12 cellular contexts compared by ENCODE assay signal in the genomic region with DNA sequence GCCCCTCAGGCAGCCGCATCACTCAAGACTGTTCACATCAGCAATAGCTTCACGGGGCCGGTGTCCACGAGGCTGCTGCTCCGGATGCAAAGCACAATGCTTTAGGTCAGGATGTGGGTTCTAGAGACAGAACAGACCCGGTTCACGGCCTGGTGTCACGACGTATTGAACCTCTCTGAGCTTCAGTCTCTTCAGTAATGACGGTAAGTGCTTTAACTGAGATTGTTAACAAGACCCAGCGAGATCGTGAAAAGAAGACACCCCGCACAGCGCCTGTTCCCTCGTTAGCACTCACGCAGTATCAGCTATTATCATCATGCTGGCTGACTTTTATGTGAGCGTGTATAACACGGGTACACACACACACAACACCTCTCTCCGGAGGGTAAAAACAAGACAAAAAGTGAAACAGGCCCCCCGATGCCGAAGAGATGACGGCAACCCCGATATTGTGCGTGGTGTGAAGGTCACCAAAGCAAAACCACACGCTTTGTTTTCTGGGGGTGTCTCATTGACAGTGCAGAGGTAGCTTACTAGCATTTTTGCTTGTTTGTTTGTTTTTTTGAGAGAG. TPM values are rescaled to one million over a fixed set of nuclear protein-coding genes. Genes with fewer than 3 reads are reported as not detected.
DNase-seq lines count a peak whose midpoint lies in the region; ATAC-seq and TF ChIP-seq lines count a peak whose summit lies in the region.
"Had no signal": no experiment of that assay in that cellular context is flagged by ENCODE, and none has a peak within 500 bp of the region (broad histone marks: within the 10 kb centered on the region; RNA-seq: fewer than 3 reads in every experiment).

No MANE protein-coding gene starts in this region.

- no peak overlapping the region for H3K9ac ChIP-seq in Karpas-422 (ENCODE audit: low read length)

- H3K27me3 ChIP-seq in Karpas-422 (ENCODE audit: low read length): no peaks in the 10 kb centered on the region
- no peaks in the 10 kb centered on the region for H3K27me3 ChIP-seq in lower lobe of right lung (ENCODE audit: low read depth)
- H3K27me3 ChIP-seq: BE2C, MG63, suprapubic skin had no signal

- peaks cover 3 to 8% of the 10 kb centered on the region in 2 donors for H3K36me3 Mint-ChIP-seq in CD14-positive monocyte
- peaks cover 2% of the 10 kb centered on the region for H3K36me3 Mint-ChIP-seq in activated T-helper 1 cell treated with anti-CD3 and anti-CD28 coated beads, Interleukin-12 subunit alpha, Interleukin-12 subunit beta, Interleukin-2, Interleukin-4 antibody, amounts not matched to agents 30 ng/mL and 10 ng/mL and 1 ng/mL, durations not matched to agents 14 hours and 24 hours and 36 hours (ENCODE audit: low read depth)
- no peaks in the 10 kb centered on the region for H3K36me3 Mint-ChIP-seq in naive B cell

- H3K9me2 ChIP-seq in Karpas-422 (replicated peaks; ENCODE audit: insufficient read depth, low read length): no peaks in the 10 kb centered on the region

- H3K4me3 ChIP-seq in Karpas-422 (ENCODE audit: low read length): no peak overlapping the region
- no peak overlapping the region for H3K4me3 ChIP-seq in lower lobe of right lung
- H3K4me3 ChIP-seq: MG63, suprapubic skin had no signal

- no peak overlapping the region for H3K4me2 ChIP-seq in Karpas-422 (ENCODE audit: low read depth, low read length, poor library complexity, severe bottlenecking)

- H3K4me1 ChIP-seq in Karpas-422 (ENCODE audit: low read length) (peaks cover 52% of the 10 kb centered on the region), lower lobe of right lung (peaks cover 40% of the 10 kb centered on the region)
- H3K4me1 ChIP-seq: BE2C had no signal

- H3K79me2 ChIP-seq in Karpas-422 (ENCODE audit: low read length): peaks cover 70% of the 10 kb centered on the region

- peaks cover 19% of the 10 kb centered on the region for H3K36me3 ChIP-seq in Karpas-422 (ENCODE audit: insufficient read depth, low read length)
- H3K36me3 ChIP-seq in lower lobe of right lung: no peaks in the 10 kb centered on the region
- H3K36me3 ChIP-seq: BE2C, MG63, suprapubic skin had no signal

- peaks cover 24% of the 10 kb centered on the region; the same call in 1 of the 2 replicates for H4K20me1 ChIP-seq in Karpas-422 (ENCODE audit: insufficient read depth, low read depth, low read length)

- H3K4me1 Mint-ChIP-seq in CD14-positive monocyte: peaks cover 82% of the 10 kb centered on the region
- H3K4me1 Mint-ChIP-seq in activated T-helper 1 cell treated with anti-CD3 and anti-CD28 coated beads, Interleukin-12 subunit alpha, Interleukin-12 subunit beta, Interleukin-2, Interleukin-4 antibody, amounts not matched to agents 30 ng/mL and 10 ng/mL and 1 ng/mL, durations not matched to agents 14 hours and 24 hours and 36 hours (ENCODE audit: low read depth): peaks cover 36% of the 10 kb centered on the region
- peaks cover 39 to 79% (median 50%) of the 10 kb centered on the region in 3 donors for H3K4me1 Mint-ChIP-seq in naive B cell

- DNase-seq in CD14-positive monocyte (ENCODE audit: low spot score) (no peak), Karpas-422 (no peak), naive B cell (peak; percentile 45), lower lobe of right lung (no peak), RPMI8226 (no peak)
- no peak for DNase-seq in activated T-helper 1 cell treated with anti-CD3 and anti-CD28 coated beads, Interleukin-12 subunit alpha, Interleukin-12 subunit beta, Interleukin-2, Interleukin-4 antibody, amounts not matched to agents 30 ng/mL and 10 ng/mL and 1 ng/mL, durations not matched to agents 14 hours and 24 hours and 36 hours (ENCODE audit: low spot score)
- DNase-seq: BE2C, MG63, NCI-H524 had no signal

- TF ChIP-seq CTCF in CD14-positive monocyte (IDR thresholded peaks at IDR 0.05): no peak
- no peak for TF ChIP-seq CTCF in lower lobe of right lung (IDR thresholded peaks at IDR 0.05)

- H3K27ac ChIP-seq in Karpas-422 (ENCODE audit: low read length): peak overlapping the region; percentile 90
- H3K27ac ChIP-seq in lower lobe of right lung: no peak overlapping the region
- H3K27ac ChIP-seq: suprapubic skin had no signal

- H3K4me3 Mint-ChIP-seq in CD14-positive monocyte (no peak overlapping the region), naive B cell (peak overlapping the region; percentile 3 to 84 (median 62))
- peak overlapping the region; percentile 51 for H3K4me3 Mint-ChIP-seq in activated T-helper 1 cell treated with anti-CD3 and anti-CD28 coated beads, Interleukin-12 subunit alpha, Interleukin-12 subunit beta, Interleukin-2, Interleukin-4 antibody, amounts not matched to agents 30 ng/mL and 10 ng/mL and 1 ng/mL, durations not matched to agents 14 hours and 24 hours and 36 hours

- H3K27me3 Mint-ChIP-seq in CD14-positive monocyte (ENCODE audit: low read depth in 3 of 3): peaks cover 0 to 1% (median 0%) of the 10 kb centered on the region in 3 donors
- no peaks in the 10 kb centered on the region for H3K27me3 Mint-ChIP-seq in activated T-helper 1 cell treated with anti-CD3 and anti-CD28 coated beads, Interleukin-12 subunit alpha, Interleukin-12 subunit beta, Interleukin-2, Interleukin-4 antibody, amounts not matched to agents 30 ng/mL and 10 ng/mL and 1 ng/mL, durations not matched to agents 14 hours and 24 hours and 36 hours (ENCODE audit: insufficient read depth)
- H3K27me3 Mint-ChIP-seq in naive B cell: no peaks in the 10 kb centered on the region

- peak in 1 of 2 donors; percentile 2 for ATAC-seq in naive B cell (ENCODE audit: low read depth in 2 of 2)
- no peak for ATAC-seq in lower lobe of right lung
- ATAC-seq in GM21528 (IDR thresholded peaks at IDR 0.05; ENCODE audit: low FRiP score, unreplicated experiment): no peak
- ATAC-seq in HG03159 (IDR thresholded peaks at IDR 0.05; ENCODE audit: unreplicated experiment): no peak

- H3K27ac Mint-ChIP-seq in CD14-positive monocyte: peak overlapping the region in 4 of 7 donors; percentile 10 to 78 (median 68)
- H3K27ac Mint-ChIP-seq in activated T-helper 1 cell treated with anti-CD3 and anti-CD28 coated beads, Interleukin-12 subunit alpha, Interleukin-12 subunit beta, Interleukin-2, Interleukin-4 antibody, amounts not matched to agents 30 ng/mL and 10 ng/mL and 1 ng/mL, durations not matched to agents 14 hours and 24 hours and 36 hours: peak overlapping the region; percentile 86
- peak overlapping the region; percentile 59 to 95 (median 80) for H3K27ac Mint-ChIP-seq in naive B cell

- H3K9me3 ChIP-seq in Karpas-422 (ENCODE audit: low read length) (no peaks in the 10 kb centered on the region), lower lobe of right lung (no peaks in the 10 kb centered on the region)
- H3K9me3 ChIP-seq: BE2C, MG63, suprapubic skin had no signal

- H2AFZ ChIP-seq in Karpas-422 (ENCODE audit: low read length): no peak overlapping the region

- H3K9me3 Mint-ChIP-seq in CD14-positive monocyte: peaks cover 0 to 9% (median 0%) of the 10 kb centered on the region in 7 donors
- no peaks in the 10 kb centered on the region for H3K9me3 Mint-ChIP-seq in activated T-helper 1 cell treated with anti-CD3 and anti-CD28 coated beads, Interleukin-12 subunit alpha, Interleukin-12 subunit beta, Interleukin-2, Interleukin-4 antibody, amounts not matched to agents 30 ng/mL and 10 ng/mL and 1 ng/mL, durations not matched to agents 14 hours and 24 hours and 36 hours
- no peaks in the 10 kb centered on the region for H3K9me3 Mint-ChIP-seq in naive B cell

- intact Hi-C loops in CD14-positive monocyte (cut with micrococcal nuclease): loop anchor here in 1 of 2 donors (5.0 to 10.0 kb wide), 2 partner anchors 219 to 444 kb away; a partner anchor contains a TSS
- intact Hi-C loops in activated T-helper 1 cell treated with anti-CD3 and anti-CD28 coated beads, Interleukin-12 subunit alpha, Interleukin-12 subunit beta, Interleukin-2, Interleukin-4 antibody, amounts not matched to agents 30 ng/mL and 10 ng/mL and 1 ng/mL, durations not matched to agents 14 hours and 24 hours and 36 hours (cut with micrococcal nuclease): no loop called here
- intact Hi-C loops in lower lobe of right lung (cut with DNase I): no loop called here

RNA-seq across cellular contexts. Expression of a gene that starts 21.4 kb away (rescaled TPM):
- 10 to 100 TPM; 19.8 to 26.0 TPM for polyA plus RNA-seq in CD14-positive monocyte
- 113 and 165 TPM in 2 replicates for total RNA-seq in Karpas-422 (2014; rRNA removed; shearing (Covaris generic); ENCODE audit: low replicate concordance)
- 58.4 and 66.7 TPM in 2 replicates for total RNA-seq in activated T-helper 1 cell treated with anti-CD3 and anti-CD28 coated beads, Interleukin-12 subunit alpha, Interleukin-12 subunit beta, Interleukin-2, Interleukin-4 antibody, amounts not matched to agents 30 ng/mL and 10 ng/mL and 1 ng/mL, durations not matched to agents 14 hours and 24 hours and 36 hours
- 10 to 100 TPM in 5 of 6 donors, 1 to 10 TPM in 1; 4.3 to 47.2 (median 28.1) TPM for polyA plus RNA-seq in naive B cell (ENCODE audit: low read depth in 6 of 6)
- total RNA-seq in lower lobe of right lung: 212 TPM

Comparison
In these comparisons a context has a peak if more than half of its experiments do, and no peak if none do; other contexts are left out.
1. H3K4me3 Mint-ChIP-seq: peak in activated T-helper 1 cell treated with anti-CD3 and anti-CD28 coated beads, Interleukin-12 subunit alpha, Interleukin-12 subunit beta, Interleukin-2, Interleukin-4 antibody, amounts not matched to agents 30 ng/mL and 10 ng/mL and 1 ng/mL, durations not matched to agents 14 hours and 24 hours and 36 hours (single experiment) and naive B cell (8 of 8); none in CD14-positive monocyte (0 of 2).
2. Peak in every context shown above with its lines, with median percentiles within 50 percentile points of each other: H3K27ac Mint-ChIP-seq.